In the genomic region with DNA sequence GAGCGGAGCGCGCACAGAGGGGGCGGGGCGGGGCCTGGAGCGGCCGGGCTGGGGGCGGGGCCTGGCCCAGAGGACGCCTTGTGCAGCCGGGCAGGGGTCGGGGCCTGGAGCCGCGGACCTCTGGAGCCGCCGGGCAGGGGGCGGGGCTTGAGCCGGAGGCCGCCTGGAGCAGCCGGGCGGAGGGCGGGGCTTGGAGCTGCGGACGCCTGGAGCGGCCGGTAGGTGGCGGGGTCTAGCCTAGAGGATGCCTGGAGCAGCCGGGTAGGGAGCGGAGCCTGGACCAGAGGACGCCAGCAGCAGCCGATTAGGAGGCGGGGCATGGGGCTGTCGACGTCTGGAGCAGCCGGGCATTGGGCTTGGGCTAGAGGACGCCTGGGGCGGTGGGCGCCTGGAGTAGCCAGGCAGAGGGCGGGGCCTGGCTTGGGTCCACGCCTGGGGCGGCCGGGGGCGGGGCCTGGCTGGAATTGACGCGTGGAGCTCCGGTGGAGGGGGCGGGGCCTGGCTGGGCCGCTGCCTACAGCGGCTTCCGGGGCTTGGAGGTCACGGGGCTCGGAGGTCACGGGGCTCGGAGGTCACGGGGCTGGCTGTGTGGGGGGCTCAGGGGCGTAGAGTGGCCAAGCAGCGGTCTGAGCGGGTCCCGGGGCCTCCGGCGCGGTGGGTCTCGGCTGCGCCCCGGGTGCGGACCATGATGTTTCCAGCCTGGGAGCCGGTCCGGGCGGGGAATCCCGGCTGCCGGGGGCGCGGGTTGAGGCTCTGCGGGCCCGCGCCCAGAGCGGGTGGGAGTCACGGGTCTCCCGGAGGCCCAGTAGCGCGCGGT, we compare ENCODE assay signal across 8 cellular contexts. TPM values are rescaled to one million over a fixed set of nuclear protein-coding genes. Genes with fewer than 3 reads are reported as not detected.
DNase-seq lines count a peak whose midpoint lies in the region; ATAC-seq and TF ChIP-seq lines count a peak whose summit lies in the region.

Gene ANKRD10, minus strand, starts transcription at position 13 of the 817 bp plus-strand sequence. CDS start 135 bp downstream, outside the sequence.

- peaks cover 15% of the 10 kb centered on the region for H3K36me3 Mint-ChIP-seq in activated T-cell treated with anti-CD3 and anti-CD28 coated beads, Interleukin-2, amount 50 U/mL, for 4 hours (ENCODE audit: insufficient read depth)

- peak within 1 kb of the TSS; percentile 93 for H3K4me3 Mint-ChIP-seq in activated T-cell treated with anti-CD3 and anti-CD28 coated beads, Interleukin-2, amount 50 U/mL, for 4 hours

- intact Hi-C loops in Panc1 (cut with micrococcal nuclease; ENCODE audit: unreplicated experiment): loop anchor here (10.0 kb wide), 1 partner anchor 300 kb away; no protein-coding TSS in a partner anchor

- peak; percentile 100 for DNase-seq in DMS79 treated with DMSO at 0.1 percent for 48 hours (lab: John Stamatoyannopoulos, UW)
- DNase-seq in Panc1 (ENCODE audit: low read depth, low spot score): peak; percentile 81
- peak; percentile 89 for DNase-seq in activated T-cell treated with anti-CD3 and anti-CD28 coated beads, Interleukin-2, amount 50 U/mL, for 4 hours
- DNase-seq in stimulated activated CD8-positive, alpha-beta memory T cell treated with anti-CD3 and anti-CD28 coated beads, Interleukin-7, amount 100 ng/mL, for 4 hours (ENCODE audit: low read depth in 2 of 2): peak; percentile 82 to 90

- in situ Hi-C loops in Panc1 (cut with HindIII; ENCODE audit: low pct_unique_long_range_greater_than_20kb, low sequenced_read_pairs): no loop called here

- H3K4me1 ChIP-seq in KMS-11 (ENCODE audit: low read depth, poor library complexity, severe bottlenecking): peaks cover 25% of the 10 kb centered on the region
- H3K4me1 ChIP-seq in Panc1 (ENCODE audit: control insufficient read depth, insufficient read depth, low read length): peaks cover 20% of the 10 kb centered on the region
- peaks cover 16 to 27% of the 10 kb centered on the region in 2 donors for H3K4me1 ChIP-seq in muscle layer of duodenum (ENCODE audit: control insufficient read depth in 1 of 2, insufficient read depth in 2 of 2, low read length in 2 of 2)

- CTCF ChIA-PET in Panc1 (lab: Charles Lee): interaction anchor here (0.7 to 0.9 kb wide), 2 partner anchors 303 to 309 kb away, joined by 3 to 4 read pairs; no protein-coding TSS in a partner anchor

- no peaks in the 10 kb centered on the region for H3K36me3 ChIP-seq in KMS-11 (ENCODE audit: insufficient read depth)
- H3K36me3 ChIP-seq in Panc1 (ENCODE audit: control insufficient read depth, insufficient read depth, low read length): no peaks in the 10 kb centered on the region; the same call in 1 of the 2 replicates
- H3K36me3 ChIP-seq in muscle layer of duodenum (ENCODE audit: control insufficient read depth in 1 of 2, insufficient read depth in 2 of 2, low read length in 2 of 2): peaks cover 3 to 18% of the 10 kb centered on the region in 2 donors

- TF ChIP-seq CTCF in KMS-11 (conservative IDR thresholded peaks at IDR 0.05; ENCODE audit: low read depth, low read length) (peak; percentile 48; the same call in 1 of the 2 replicates), Panc1 (IDR thresholded peaks at IDR 0.05) (peak; percentile 80)

- peak within 1 kb of the TSS; percentile 80 for H3K4me2 ChIP-seq in KMS-11

- H3K9ac ChIP-seq in KMS-11: peak within 1 kb of the TSS; percentile 81

- H3K4me3 ChIP-seq in KMS-11 (IDR thresholded peaks at IDR 0.05; ENCODE audit: insufficient read depth, low read depth, low read length): no peak within 1 kb of the TSS
- peak within 1 kb of the TSS; percentile 63 to 81 for H3K4me3 ChIP-seq in Panc1 (ENCODE audit: low read depth in 2 of 2, low read length in 2 of 2)
- H3K4me3 ChIP-seq in muscle layer of duodenum (ENCODE audit: low read depth in 1 of 2, low read length in 2 of 2): peak within 1 kb of the TSS; percentile 81 to 93

- H3K27ac ChIP-seq in KMS-11 (peak within 1 kb of the TSS; percentile 87), Panc1 (ENCODE audit: low read length) (peak within 1 kb of the TSS; percentile 94), muscle layer of duodenum (ENCODE audit: low read length) (peak within 1 kb of the TSS; percentile 100)

- H4K20me1 ChIP-seq in KMS-11 (ENCODE audit: insufficient read depth): peaks cover 10% of the 10 kb centered on the region; the same call in 1 of the 2 replicates

- peaks cover 39% of the 10 kb centered on the region for H3K79me2 ChIP-seq in KMS-11 (ENCODE audit: insufficient read depth, low read depth)

- H3K4me1 Mint-ChIP-seq in activated T-cell treated with anti-CD3 and anti-CD28 coated beads, Interleukin-2, amount 50 U/mL, for 4 hours (ENCODE audit: low read depth): peaks cover 42% of the 10 kb centered on the region

- POLR2A ChIA-PET in Panc1 (lab: Charles Lee): interaction anchor here (0.6 kb wide), 4 partner anchors 14 to 136 kb away, joined by 3 to 4 read pairs (median 4); no protein-coding TSS in a partner anchor

- H2AFZ ChIP-seq in KMS-11 (ENCODE audit: low read depth): peak within 1 kb of the TSS; percentile 49

- peak; percentile 76 for ATAC-seq in GM21737 (IDR thresholded peaks at IDR 0.05; ENCODE audit: unreplicated experiment)
- ATAC-seq in Panc1: peak; percentile 89
- peak; percentile 78 to 79 for ATAC-seq in activated T-cell treated with anti-CD3 and anti-CD28 coated beads, Interleukin-2, amount 50 U/mL, for 4 hours
- ATAC-seq in esophagus mucosa: peak; percentile 95

- H3K27me3 ChIP-seq in KMS-11 (ENCODE audit: insufficient read depth, low read depth) (no peaks in the 10 kb centered on the region), Panc1 (ENCODE audit: control insufficient read depth, insufficient read depth, low read length) (no peaks in the 10 kb centered on the region), muscle layer of duodenum (ENCODE audit: low read depth, low read length) (no peaks in the 10 kb centered on the region)

- no TSS peak for BruUV-seq in Panc1 (replicated peaks; lab: Mats Ljungman, UMichigan)

- no peaks in the 10 kb centered on the region for H3K27me3 Mint-ChIP-seq in activated T-cell treated with anti-CD3 and anti-CD28 coated beads, Interleukin-2, amount 50 U/mL, for 4 hours (ENCODE audit: low read depth)

- no peaks in the 10 kb centered on the region for H3K9me3 ChIP-seq in Panc1 (ENCODE audit: control insufficient read depth, insufficient read depth, low read depth, low read length)
- no peaks in the 10 kb centered on the region for H3K9me3 ChIP-seq in muscle layer of duodenum (ENCODE audit: control insufficient read depth in 1 of 2, low read length in 2 of 2)

- no peaks in the 10 kb centered on the region for H3K9me3 Mint-ChIP-seq in activated T-cell treated with anti-CD3 and anti-CD28 coated beads, Interleukin-2, amount 50 U/mL, for 4 hours

RNA-seq across cellular contexts. Expression of gene ANKRD10, which starts in this region (rescaled TPM):
- 76.8 TPM for total RNA-seq in Panc1 (2021; ENCODE audit: unreplicated experiment)
- polyA plus RNA-seq in Panc1 (2012; ENCODE audit: insufficient read length): 40.9 TPM
- 10 to 100 TPM; 52.4 to 72.4 (median 66.4) TPM for total RNA-seq in activated T-cell treated with anti-CD3 and anti-CD28 coated beads, Interleukin-2, amount 50 U/mL, for 4 hours
- 24.3 TPM for total RNA-seq in esophagus mucosa
